ENCODE assay signal across 21 cellular contexts in the genomic region with DNA sequence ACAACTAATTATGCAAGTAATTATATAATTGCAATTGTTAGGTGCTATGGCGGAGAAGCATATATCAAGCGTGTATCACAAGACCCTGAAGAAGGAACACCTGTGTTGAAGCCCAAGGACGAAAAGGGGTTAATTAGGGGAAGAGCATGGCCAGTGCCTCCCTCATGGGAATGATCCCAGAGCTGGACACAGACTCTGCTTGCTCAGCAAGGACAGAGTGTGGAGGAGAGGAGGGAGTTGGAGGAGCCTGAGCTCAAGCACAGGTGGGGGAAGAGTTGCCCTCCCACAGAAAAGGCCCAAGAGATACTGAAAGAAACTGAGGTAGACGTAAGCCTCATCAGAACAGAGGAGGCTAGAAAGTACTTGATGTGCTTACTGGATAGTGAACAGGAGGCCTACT.
A peak's percentile ranks its signal among the peaks of the same experiment; 100 is the strongest.
DNase-seq lines count a peak whose midpoint lies in the region; ATAC-seq, FAIRE-seq and TF ChIP-seq lines count a peak whose summit lies in the region.
"Had no signal": no experiment of that assay in that cellular context is flagged by ENCODE, and none has a peak within 500 bp of the region (broad histone marks: within the 10 kb centered on the region; RNA-seq: fewer than 3 reads in every experiment).

No MANE protein-coding gene starts in this region.

- no peak overlapping the region for H3K27ac Mint-ChIP-seq in activated CD8-positive, alpha-beta memory T cell treated with anti-CD3 and anti-CD28 coated beads, Interleukin-2, amount 10 ng/mL, durations not matched to agents 7 days and 5 days
- H3K27ac Mint-ChIP-seq in osteocyte (ENCODE audit: unreplicated experiment): no peak overlapping the region
- H3K27ac Mint-ChIP-seq: CD14-positive monocyte; CD4-positive, alpha-beta memory T cell; HFFc6; IgD-negative memory B cell had no signal

- H3K27me3 ChIP-seq in H1 (replicated peaks in 1 of 4; ENCODE audit: control insufficient read depth in 3 of 4, extremely low read depth in 1 of 4, insufficient read depth in 3 of 4, low read length in 3 of 4) (no peaks in the 10 kb centered on the region; a peak in 1 of 7 replicates), ascending aorta (no peaks in the 10 kb centered on the region)
- H3K27me3 ChIP-seq: BLaER1 had no signal

- TF ChIP-seq EP300 in H1 (IDR thresholded peaks at IDR 0.05; ENCODE audit: borderline replicate concordance in 1 of 2, low read depth in 2 of 2, low read length in 2 of 2): no peak

- peak overlapping the region; percentile 56 for H2BK20ac ChIP-seq in H1 (ENCODE audit: low read length)

- no peak overlapping the region for H2BK5ac ChIP-seq in H1 (ENCODE audit: low read depth, low read length)

- WGBS in H1 (ENCODE audit: extremely low coverage in 1 of 2, insufficient coverage in 1 of 2, insufficient read length in 1 of 2, insufficient replicate concordance in 2 of 2, low coverage in 1 of 2, low lambda C conversion rate in 2 of 2, missing lambda C conversion rate in 1 of 2), 2 experiments: 90% methylated on average over 4 of the region's 4 CpGs; no CpG with 5 or more reads in 1 of the 2 experiments

- no peak overlapping the region for H3K56ac ChIP-seq in H1 (replicated peaks; ENCODE audit: insufficient read length, low read depth, low read length)

- H4K5ac ChIP-seq in H1 (ENCODE audit: insufficient read length, low read depth, low read length): no peak overlapping the region

- H3K4me3 ChIP-seq in H1 (ENCODE audit: extremely low read depth in 1 of 4, insufficient read depth in 2 of 4, low read depth in 3 of 4, low read length in 4 of 4) (no peak overlapping the region), ascending aorta (no peak overlapping the region)
- H3K4me3 ChIP-seq: BLaER1, GM12878 had no signal

- intact Hi-C loops in ascending aorta (cut with DNase I): no loop called here

- H3K18ac ChIP-seq in H1 (ENCODE audit: extremely low read depth, low read length): no peak overlapping the region; the same call in 1 of the 2 replicates

- H3K36me3 Mint-ChIP-seq in activated CD8-positive, alpha-beta memory T cell treated with anti-CD3 and anti-CD28 coated beads, Interleukin-2, amount 10 ng/mL, durations not matched to agents 7 days and 5 days: no peaks in the 10 kb centered on the region
- no peaks in the 10 kb centered on the region for H3K36me3 Mint-ChIP-seq in osteocyte (ENCODE audit: unreplicated experiment)
- H3K36me3 Mint-ChIP-seq: CD14-positive monocyte; CD4-positive, alpha-beta memory T cell had no signal

- no peaks in the 10 kb centered on the region for H3K27me3 Mint-ChIP-seq in activated CD8-positive, alpha-beta memory T cell treated with anti-CD3 and anti-CD28 coated beads, Interleukin-2, amount 10 ng/mL, durations not matched to agents 7 days and 5 days
- no peaks in the 10 kb centered on the region for H3K27me3 Mint-ChIP-seq in osteocyte (ENCODE audit: unreplicated experiment)

- no peak overlapping the region for H3K4me3 Mint-ChIP-seq in activated CD8-positive, alpha-beta memory T cell treated with anti-CD3 and anti-CD28 coated beads, Interleukin-2, amount 10 ng/mL, durations not matched to agents 7 days and 5 days
- no peak overlapping the region for H3K4me3 Mint-ChIP-seq in osteocyte (ENCODE audit: unreplicated experiment)
- H3K4me3 Mint-ChIP-seq: CD14-positive monocyte; CD4-positive, alpha-beta memory T cell; HFFc6; IgD-negative memory B cell had no signal

- H2AK5ac ChIP-seq in H1 (ENCODE audit: low read depth, low read length): no peak overlapping the region

- no peaks in the 10 kb centered on the region for H4K20me1 ChIP-seq in H1 (replicated peaks in 1 of 2; ENCODE audit: control insufficient read depth in 1 of 2, insufficient read depth in 2 of 2, low read length in 2 of 2)
- H4K20me1 ChIP-seq: BLaER1 had no signal

- H3K14ac ChIP-seq in H1 (ENCODE audit: insufficient read length): no peak overlapping the region

- H3K9ac ChIP-seq in H1 (replicated peaks in 1 of 4; ENCODE audit: extremely low read depth in 1 of 4, low read depth in 3 of 4, low read length in 3 of 4): peak overlapping the region in 1 of 4 experiments; percentile 44; a peak in 1 of 7 replicates
- H3K9ac ChIP-seq: BLaER1 had no signal

- H3K4ac ChIP-seq in H1 (replicated peaks; ENCODE audit: insufficient read length, low read depth, low read length): no peak overlapping the region

- H2BK12ac ChIP-seq in H1 (ENCODE audit: low read depth, low read length): peak overlapping the region; percentile 30; the same call in 1 of the 2 replicates

- no peaks in the 10 kb centered on the region for H3K4me1 Mint-ChIP-seq in activated CD8-positive, alpha-beta memory T cell treated with anti-CD3 and anti-CD28 coated beads, Interleukin-2, amount 10 ng/mL, durations not matched to agents 7 days and 5 days
- H3K4me1 Mint-ChIP-seq in osteocyte (ENCODE audit: unreplicated experiment): no peaks in the 10 kb centered on the region
- H3K4me1 Mint-ChIP-seq: CD4-positive, alpha-beta memory T cell had no signal

- no peaks in the 10 kb centered on the region for H3K9me3 Mint-ChIP-seq in activated CD8-positive, alpha-beta memory T cell treated with anti-CD3 and anti-CD28 coated beads, Interleukin-2, amount 10 ng/mL, durations not matched to agents 7 days and 5 days (ENCODE audit: low read depth)
- H3K9me3 Mint-ChIP-seq in osteocyte (ENCODE audit: unreplicated experiment): no peaks in the 10 kb centered on the region

- H3K4me1 ChIP-seq in H1 (replicated peaks in 1 of 4; ENCODE audit: control insufficient read depth in 3 of 4, insufficient read depth in 4 of 4, low read length in 3 of 4): peaks cover 2 to 20% (median 16%) of the 10 kb centered on the region in 4 experiments; a peak in 5 of 7 replicates
- H3K4me1 ChIP-seq in ascending aorta: no peaks in the 10 kb centered on the region
- H3K4me1 ChIP-seq: BLaER1 had no signal

- H3K36me3 ChIP-seq in H1 (ENCODE audit: control insufficient read depth in 2 of 4, insufficient read depth in 4 of 4, low read length in 3 of 4): no peaks in the 10 kb centered on the region
- H3K36me3 ChIP-seq in ascending aorta: no peaks in the 10 kb centered on the region
- H3K36me3 ChIP-seq: BLaER1 had no signal

- no peak overlapping the region for H3K23ac ChIP-seq in H1 (ENCODE audit: insufficient read length)

- no peaks in the 10 kb centered on the region for H3K79me1 ChIP-seq in H1 (ENCODE audit: low read depth, low read length)

- H4K8ac ChIP-seq in H1 (ENCODE audit: extremely low read depth, insufficient read depth, low read length): no peak overlapping the region

- TF ChIP-seq CTCF in H1 (IDR thresholded peaks at IDR 0.05; ENCODE audit: control extremely low read depth in 1 of 3, insufficient read depth in 1 of 3, low read depth in 1 of 3, low read length in 3 of 3): no peak
- TF ChIP-seq CTCF in osteocyte (IDR thresholded peaks at IDR 0.05): no peak
- TF ChIP-seq CTCF in ascending aorta (IDR thresholded peaks at IDR 0.05): no peak

- no peaks in the 10 kb centered on the region for H3K23me2 ChIP-seq in H1 (ENCODE audit: low read depth, low read length)

- no peak overlapping the region for H3K27ac ChIP-seq in H1 (ENCODE audit: low read depth, low read length)
- H3K27ac ChIP-seq in ascending aorta: no peak overlapping the region
- H3K27ac ChIP-seq: 22Rv1, BLaER1 had no signal

- CTCF ChIA-PET in activated CD8-positive, alpha-beta memory T cell treated with anti-CD3 and anti-CD28 coated beads, Interleukin-2, amount 10 ng/mL, durations not matched to agents 7 days and 5 days (lab: Charles Lee): no interaction called here
- CTCF ChIA-PET in H1 (lab: Charles Lee; ENCODE audit: partially characterized antibody): interaction anchor here (1.0 to 2.8 kb wide), 5 partner anchors 11 to 544 kb away, joined by 3 to 8 read pairs (median 4); no protein-coding TSS in a partner anchor

- H2AFZ ChIP-seq in H1 (ENCODE audit: low read length): no peak overlapping the region

- ATAC-seq in activated CD8-positive, alpha-beta memory T cell treated with anti-CD3 and anti-CD28 coated beads, Interleukin-2, amount 10 ng/mL, durations not matched to agents 7 days and 5 days: no peak
- no peak for ATAC-seq in GM21723 (IDR thresholded peaks at IDR 0.05; ENCODE audit: unreplicated experiment)
- no peak for ATAC-seq in HG02642 (IDR thresholded peaks at IDR 0.05; ENCODE audit: poor library complexity, unreplicated experiment)
- ATAC-seq: HCT116, HepG2 had no signal

- peak overlapping the region; percentile 63 for H4K91ac ChIP-seq in H1 (replicated peaks; ENCODE audit: insufficient read length, low read length)

- H2BK120ac ChIP-seq in H1 (replicated peaks; ENCODE audit: low read depth, low read length): no peak overlapping the region

- peak overlapping the region; percentile 85; the same call in 1 of the 2 replicates for H2BK15ac ChIP-seq in H1 (ENCODE audit: low read length)

- peak; percentile 22 for DNase-seq in activated CD8-positive, alpha-beta memory T cell treated with anti-CD3 and anti-CD28 coated beads, Interleukin-2, amount 10 ng/mL, durations not matched to agents 7 days and 5 days
- DNase-seq in activated CD8-positive, alpha-beta memory T cell treated with anti-CD3 and anti-CD28 coated beads for 24 hours: no peak
- DNase-seq in H1 (ENCODE audit: low read depth in 1 of 2, low spot score in 2 of 2) (no peak), osteocyte (ENCODE audit: extremely low spot score, unreplicated experiment) (peak; percentile 38), ascending aorta (ENCODE audit: low spot score in 2 of 2) (no peak)
- DNase-seq: CD4-positive, alpha-beta memory T cell; DMS 273 treated with DMSO at 0.1 percent for 48 hours; DMS53; DND-41; EL; HFFc6 had no signal

- TF ChIP-seq RAD21 in H1 (IDR thresholded peaks at IDR 0.05 in 1 of 2, conservative IDR thresholded peaks at IDR 0.05 in 1 of 2; ENCODE audit: low read depth in 2 of 2, low read length in 2 of 2): no peak

- POLR2A ChIA-PET in H1 (lab: Charles Lee; ENCODE audit: partially characterized antibody): no interaction called here

- FAIRE-seq in H1 (lab: Jason Lieb, UNC): no peak
- FAIRE-seq: GM12878, H54, HepG2 had no signal

- no peak overlapping the region for H3K4me2 ChIP-seq in H1 (ENCODE audit: insufficient read depth in 1 of 2, low read depth in 2 of 2, low read length in 2 of 2)
- H3K4me2 ChIP-seq: BLaER1 had no signal

- H3K9me3 ChIP-seq in H1 (ENCODE audit: insufficient read depth in 2 of 2, low read depth in 1 of 2, low read length in 1 of 2) (no peaks in the 10 kb centered on the region), ascending aorta (no peaks in the 10 kb centered on the region)
- H3K9me3 ChIP-seq: BLaER1 had no signal

- TF ChIP-seq POLR2A in H1 (IDR thresholded peaks at IDR 0.05; ENCODE audit: control extremely low read depth in 1 of 2, low read depth in 2 of 2, low read length in 2 of 2): no peak

- no peaks in the 10 kb centered on the region for H3K79me2 ChIP-seq in H1 (ENCODE audit: control insufficient read depth in 1 of 2, insufficient read depth in 2 of 2, low read length in 2 of 2)

TF ChIP-seq in H1, 55 proteins besides CTCF, POLR2A, EP300 and RAD21 (continues in another document):
- TF ChIP-seq KDM4A (IDR thresholded peaks at IDR 0.05; ENCODE audit: low read depth, low read length, severe bottlenecking) (no peak), FOSL1 (IDR thresholded peaks at IDR 0.05; ENCODE audit: insufficient read depth, low read depth, low read length) (no peak), PHF8 (conservative IDR thresholded peaks at IDR 0.05; ENCODE audit: low read depth, low read length) (no peak), TCF12 (IDR thresholded peaks at IDR 0.05; ENCODE audit: low read depth, low read length) (no peak), CHD1 (IDR thresholded peaks at IDR 0.05; ENCODE audit: low read depth, low read length) (no peak)

Comparison
In these comparisons a context has a peak if more than half of its experiments do, and no peak if none do; other contexts are left out.
1. DNase-seq: peak in activated CD8-positive, alpha-beta memory T cell treated with anti-CD3 and anti-CD28 coated beads, Interleukin-2, amount 10 ng/mL, durations not matched to agents 7 days and 5 days (single experiment) and osteocyte (single experiment); none in activated CD8-positive, alpha-beta memory T cell treated with anti-CD3 and anti-CD28 coated beads for 24 hours (single experiment), H1 (0 of 2) and ascending aorta (0 of 2).